In the genomic region with DNA sequence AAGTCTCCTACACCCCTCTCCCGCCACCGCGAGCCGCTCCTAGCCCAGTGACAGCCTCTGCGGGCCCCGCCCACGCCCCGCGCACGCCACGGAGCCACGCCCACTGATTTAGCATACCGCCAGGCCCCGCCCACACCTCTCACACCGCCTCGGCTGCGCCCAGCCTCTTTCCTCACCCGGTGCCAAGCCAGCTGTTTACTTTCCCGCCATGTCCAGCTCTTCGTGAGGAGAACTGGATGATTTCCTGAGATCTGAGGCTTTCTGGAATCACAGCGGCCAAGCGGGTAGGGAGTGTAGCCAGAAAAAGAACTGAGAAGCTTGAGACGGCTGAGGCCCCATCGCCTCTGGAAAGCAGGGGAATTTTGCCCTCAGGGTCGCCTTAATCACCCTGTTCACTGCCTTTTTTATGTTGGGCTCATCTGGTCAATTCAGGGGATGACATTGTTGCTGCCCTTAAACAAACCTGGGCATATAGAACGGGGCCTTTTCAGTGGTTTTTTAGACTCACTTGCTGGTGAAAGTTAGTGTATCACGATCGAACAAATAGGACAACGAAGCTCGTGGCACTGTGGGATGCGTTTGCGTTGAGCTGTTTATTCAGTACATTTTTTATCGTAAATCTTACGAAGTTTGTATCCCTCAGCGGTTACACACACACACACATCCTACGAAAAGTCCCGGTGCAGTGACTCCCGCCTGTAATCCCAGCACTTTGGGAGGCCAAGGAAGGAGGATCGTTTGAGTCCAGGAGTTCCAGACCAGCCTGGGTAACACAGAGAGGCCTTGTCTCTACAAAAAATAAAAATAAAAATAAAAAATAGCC, we compare ENCODE assay signal across 8 cellular contexts. TPM values are rescaled to one million over a fixed set of nuclear protein-coding genes. Genes with fewer than 3 reads are reported as not detected.
DNase-seq lines count a peak whose midpoint lies in the region; ATAC-seq and TF ChIP-seq lines count a peak whose summit lies in the region.

TSS of gene RNF212B (plus strand) at position 165 of the 823 bp plus-strand sequence. CDS start 2,410 bp downstream, outside the sequence.

- DNase-seq in AG10803 (ENCODE audit: low read depth) (peak; percentile 55), NCI-H1436 treated with DMSO at 0.1 percent for 48 hours (lab: John Stamatoyannopoulos, UW) (peak; percentile 0), T-helper 22 cell (ENCODE audit: low read depth) (peak; percentile 42), right cardiac atrium (peak; percentile 94 to 98 (median 97)), progenitor cell of endocrine pancreas (ENCODE audit: low spot score, unreplicated experiment) (peak; percentile 78), upper lobe of left lung (peak; percentile 96 to 98)

- H3K4me3 Mint-ChIP-seq in progenitor cell of endocrine pancreas (ENCODE audit: low read depth), result peak within 1 kb of the TSS; percentile 60

- no peaks in the 10 kb centered on the region for H3K4me1 ChIP-seq in right cardiac atrium (ENCODE audit: control insufficient read depth, insufficient read depth, low read length)
- H3K4me1 ChIP-seq in upper lobe of left lung, result peaks cover 0 to 10% (median 6%) of the 10 kb centered on the region in 4 donors

- H3K4me3 ChIP-seq in AG10803 (ENCODE audit: low read length) (peak within 1 kb of the TSS; percentile 36), right cardiac atrium (ENCODE audit: low read length) (no peak within 1 kb of the TSS), upper lobe of left lung (peak within 1 kb of the TSS in 3 of 4 donors; percentile 21 to 38 (median 27))

- no peaks in the 10 kb centered on the region for H3K27me3 ChIP-seq in right cardiac atrium (ENCODE audit: control insufficient read depth, insufficient read depth)
- H3K27me3 ChIP-seq in upper lobe of left lung, result no peaks in the 10 kb centered on the region

- H3K27me3 Mint-ChIP-seq in progenitor cell of endocrine pancreas, result no peaks in the 10 kb centered on the region

- intact Hi-C loops in right cardiac atrium (cut with DNase I), result no loop called here

- H3K9me3 ChIP-seq in right cardiac atrium (ENCODE audit: control insufficient read depth, low read length), result no peaks in the 10 kb centered on the region
- no peaks in the 10 kb centered on the region for H3K9me3 ChIP-seq in upper lobe of left lung

- H3K27ac ChIP-seq in angular gyrus (ENCODE audit: low read depth, low read length) (peak within 1 kb of the TSS; percentile 40), right cardiac atrium (ENCODE audit: low read length) (no peak within 1 kb of the TSS), upper lobe of left lung (peak within 1 kb of the TSS in 1 of 4 donors; percentile 52)

- ATAC-seq in GM21423 (IDR thresholded peaks at IDR 0.05; ENCODE audit: unreplicated experiment), result peak; percentile 72
- peak; percentile 100 for ATAC-seq in right cardiac atrium
- peak; percentile 98 to 100 for ATAC-seq in upper lobe of left lung (ENCODE audit: low FRiP score in 2 of 2)

- H3K36me3 ChIP-seq in upper lobe of left lung, result no peaks in the 10 kb centered on the region

- TF ChIP-seq CTCF in AG10803 (conservative IDR thresholded peaks at IDR 0.05; ENCODE audit: low read length) (no peak), progenitor cell of endocrine pancreas (IDR thresholded peaks at IDR 0.05; ENCODE audit: unreplicated experiment) (no peak), upper lobe of left lung (IDR thresholded peaks at IDR 0.05) (no peak)

- peaks cover 8% of the 10 kb centered on the region for H3K4me1 Mint-ChIP-seq in progenitor cell of endocrine pancreas (ENCODE audit: low read depth)

- 28% methylated on average over 39 of the region's 39 CpGs for WGBS in right cardiac atrium
- 30% methylated on average over 39 of the region's 39 CpGs for WGBS in upper lobe of left lung, 2 donors

- no peaks in the 10 kb centered on the region for H3K9me3 Mint-ChIP-seq in progenitor cell of endocrine pancreas (ENCODE audit: low read depth)

- peak within 1 kb of the TSS; percentile 71 for H3K27ac Mint-ChIP-seq in progenitor cell of endocrine pancreas

- no peaks in the 10 kb centered on the region for H3K36me3 Mint-ChIP-seq in progenitor cell of endocrine pancreas (ENCODE audit: insufficient read depth)

- TF ChIP-seq POLR2A in upper lobe of left lung (IDR thresholded peaks at IDR 0.05), result no peak

- TF ChIP-seq EP300 in upper lobe of left lung (IDR thresholded peaks at IDR 0.05), result no peak

RNA-seq across cellular contexts. Expression of gene RNF212B, which starts in this region (rescaled TPM):
- total RNA-seq in right cardiac atrium (not detected), progenitor cell of endocrine pancreas (not detected in 2 replicates), upper lobe of left lung (not detected)
- polyA plus RNA-seq in right cardiac atrium, result not detected

Comparison
In these comparisons a context has a peak if more than half of its experiments do, and no peak if none do; other contexts are left out.
1. Peak in DNase-seq and ATAC-seq in right cardiac atrium; RNA of the gene not detected or under 1 TPM.
2. Peak in DNase-seq in progenitor cell of endocrine pancreas; RNA of the gene not detected or under 1 TPM.
3. Peak in DNase-seq, ATAC-seq and H3K4me3 ChIP-seq in upper lobe of left lung; RNA of the gene not detected or under 1 TPM.
4. DNase-seq: peak in every context shown above with its lines; median percentile 97 in right cardiac atrium; 97 in upper lobe of left lung; 78 in progenitor cell of endocrine pancreas; 55 in AG10803; 42 in T-helper 22 cell; 0 in NCI-H1436 treated with DMSO at 0.1 percent for 48 hours.